Comparison of ENCODE assay signal across 9 cellular contexts in the genomic region with DNA sequence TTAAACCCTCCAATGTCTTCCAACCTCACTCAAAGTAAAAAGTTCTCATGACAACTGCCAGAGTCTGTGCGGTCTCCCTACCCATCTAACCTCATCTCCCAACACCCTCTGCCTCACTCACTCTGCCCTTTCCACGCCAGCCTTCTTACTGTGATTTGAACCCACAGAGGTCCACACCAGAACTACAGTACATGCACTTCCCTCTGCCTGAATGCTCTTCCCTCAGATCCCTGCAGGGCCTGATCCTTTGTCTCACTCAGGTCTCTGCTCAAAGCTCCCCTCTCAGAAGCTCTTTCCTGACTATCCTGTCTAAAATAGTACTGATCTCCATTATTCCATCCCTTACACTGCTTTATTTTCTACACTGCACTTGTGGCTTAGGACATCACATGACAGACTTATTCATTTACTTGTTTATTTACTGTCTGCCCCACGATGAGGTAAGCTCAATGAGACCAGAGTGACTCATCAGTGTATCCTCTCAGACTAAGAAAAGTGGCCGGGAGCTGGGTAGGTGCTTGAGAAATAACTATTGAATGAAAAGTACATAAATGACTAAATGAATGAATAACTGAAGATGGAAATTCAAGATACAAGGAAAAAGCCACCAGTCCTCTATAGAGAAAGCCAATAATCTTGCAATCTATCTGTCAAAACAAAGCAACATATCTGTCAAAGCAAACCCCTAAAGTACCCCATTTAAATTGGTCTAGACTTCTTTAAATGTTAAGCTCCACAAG. TPM values are rescaled to one million over a fixed set of nuclear protein-coding genes. Genes with fewer than 3 reads are reported as not detected.
DNase-seq lines count a peak whose midpoint lies in the region; ATAC-seq and TF ChIP-seq lines count a peak whose summit lies in the region.
"Had no signal": no experiment of that assay in that cellular context is flagged by ENCODE, and none has a peak within 500 bp of the region (broad histone marks: within the 10 kb centered on the region; RNA-seq: fewer than 3 reads in every experiment).

No MANE protein-coding gene starts in this region.

- no peak overlapping the region for H3K4me3 ChIP-seq in HFF-Myc (replicated peaks; ENCODE audit: low read depth, low read length)
- H3K4me3 ChIP-seq in dorsolateral prefrontal cortex: no peak overlapping the region

- no peaks in the 10 kb centered on the region for H3K27me3 Mint-ChIP-seq in osteocyte (ENCODE audit: unreplicated experiment)
- no peaks in the 10 kb centered on the region for H3K27me3 Mint-ChIP-seq in immature natural killer cell (ENCODE audit: low read depth in 3 of 3)

- intact Hi-C loops in dorsolateral prefrontal cortex (cut with DNase I): loop anchor here in 1 of 2 donors (5.0 kb wide), 1 partner anchor 249 kb away; no protein-coding TSS in a partner anchor

- H3K4me1 Mint-ChIP-seq in osteocyte (ENCODE audit: unreplicated experiment): peaks cover 48% of the 10 kb centered on the region
- H3K4me1 Mint-ChIP-seq in immature natural killer cell: no peaks in the 10 kb centered on the region

- H3K27me3 ChIP-seq in dorsolateral prefrontal cortex: no peaks in the 10 kb centered on the region

- TF ChIP-seq CTCF in HFF-Myc (IDR thresholded peaks at IDR 0.05; ENCODE audit: low read depth, low read length, missing control alignments) (no peak), RWPE1 (conservative IDR thresholded peaks at IDR 0.05; ENCODE audit: low read depth) (no peak), dorsolateral prefrontal cortex (IDR thresholded peaks at IDR 0.05 in 54 of 56, conservative IDR thresholded peaks at IDR 0.05 in 2 of 56; ENCODE audit: low read depth in 1 of 56, partially characterized antibody in 56 of 56) (peak in 1 of 56 donors; percentile 16), osteocyte (IDR thresholded peaks at IDR 0.05) (no peak)

- peak overlapping the region; percentile 79 for H3K27ac Mint-ChIP-seq in osteocyte (ENCODE audit: unreplicated experiment)
- H3K27ac Mint-ChIP-seq in immature natural killer cell: no peak overlapping the region

- ATAC-seq in GM21360 (IDR thresholded peaks at IDR 0.05; ENCODE audit: unreplicated experiment) (no peak), GM19324 (IDR thresholded peaks at IDR 0.05; ENCODE audit: low FRiP score, unreplicated experiment) (no peak)

- H3K27ac ChIP-seq in RWPE1 (peak overlapping the region; percentile 69), dorsolateral prefrontal cortex (peak overlapping the region; percentile 53 to 100 (median 99))

- H3K9me3 Mint-ChIP-seq in osteocyte (ENCODE audit: unreplicated experiment) (no peaks in the 10 kb centered on the region), immature natural killer cell (no peaks in the 10 kb centered on the region)

- POLR2A ChIA-PET in RWPE1 (lab: Yijun Ruan, JAX; ENCODE audit: low non-redundant PET): interaction anchor here (1.1 kb wide), 1 partner anchor 17 kb away, joined by 3 read pairs; the partner anchor contains the start of genes GSTZ1 and POMT2

- no peak overlapping the region for H3K4me3 Mint-ChIP-seq in osteocyte (ENCODE audit: unreplicated experiment)
- H3K4me3 Mint-ChIP-seq in immature natural killer cell: no peak overlapping the region

- DNase-seq in DMS153 treated with DMSO at 0.1 percent for 48 hours (lab: John Stamatoyannopoulos, UW; ENCODE audit: unreplicated experiment) (peak; percentile 78), HFF-Myc (ENCODE audit: extremely low read depth, low read depth) (peak; percentile 56), RWPE1 (ENCODE audit: low spot score) (peak; percentile 94), dorsolateral prefrontal cortex (no peak), osteocyte (ENCODE audit: extremely low spot score, unreplicated experiment) (no peak), immature natural killer cell (no peak)

- H3K36me3 Mint-ChIP-seq in osteocyte (ENCODE audit: unreplicated experiment) (peaks cover 5% of the 10 kb centered on the region), immature natural killer cell (peaks cover 3 to 8% (median 7%) of the 10 kb centered on the region in 3 donors)

- CTCF ChIA-PET in RWPE1 (lab: Yijun Ruan, JAX): interaction anchor here (0.6 to 6.1 kb wide), 2 partner anchors 12 to 23 kb away, joined by 3 to 49 read pairs; no protein-coding TSS in a partner anchor

RNA-seq across cellular contexts. Expression of gene POMT2, which starts 17.1 kb away (rescaled TPM):
- total RNA-seq in dorsolateral prefrontal cortex: 10 to 100 TPM; 25.0 to 76.5 (median 44.0) TPM
- 29.2 and 32.4 TPM in 2 replicates for total RNA-seq in osteocyte
- polyA plus RNA-seq in immature natural killer cell: 1 to 10 TPM in 2 of 3 donors, under 1 TPM in 1; 0.36 to 3.1 (median 1.0) TPM

RNA-seq across cellular contexts. Expression of gene GSTZ1, which starts 17.2 kb away (rescaled TPM):
- total RNA-seq in dorsolateral prefrontal cortex (10 to 100 TPM in 115 of 120 experiments, 1 to 10 TPM in 5; 9.0 to 35.6 (median 17.5) TPM), osteocyte (15.8 and 16.6 TPM in 2 replicates)
- 1 to 10 TPM; 5.2 to 5.9 (median 5.6) TPM for polyA plus RNA-seq in immature natural killer cell

RNA-seq across cellular contexts. Expression of gene NGB, which starts 32.6 kb away (rescaled TPM):
- total RNA-seq in dorsolateral prefrontal cortex (10 to 100 TPM in 112 of 120 experiments, 1 to 10 TPM in 8; 6.2 to 40.9 (median 20.9) TPM), osteocyte (not detected in 2 replicates)
- not detected for polyA plus RNA-seq in immature natural killer cell
- total RNA-seq: lower leg skin had no signal

Comparison
In these comparisons a context has a peak if more than half of its experiments do, and no peak if none do; other contexts are left out.
1. DNase-seq: peak in DMS153 treated with DMSO at 0.1 percent for 48 hours (single experiment), HFF-Myc (single experiment) and RWPE1 (single experiment); none in dorsolateral prefrontal cortex (0 of 10), osteocyte (single experiment) and immature natural killer cell (0 of 3).